In genomic region chr11:44595006-44595405, GRCh38 we compare ENCODE assay signal across 15 cellular contexts. TPM values are rescaled to one million over a fixed set of nuclear protein-coding genes. Genes with fewer than 3 reads are reported as not detected.
DNase-seq lines count a peak whose midpoint lies in the region; ATAC-seq and TF ChIP-seq lines count a peak whose summit lies in the region.
"Had no signal": no experiment of that assay in that cellular context is flagged by ENCODE, and none has a peak within 500 bp of the region (broad histone marks: within the 10 kb centered on the region; RNA-seq: fewer than 3 reads in every experiment).

No MANE protein-coding gene starts in this region.

- no peak overlapping the region for H2BK12ac ChIP-seq in mesenchymal stem cell (ENCODE audit: low read length in 2 of 2)

- no peak overlapping the region for H2BK120ac ChIP-seq in mesenchymal stem cell (ENCODE audit: low read depth, low read length)

- no peak overlapping the region for H4K91ac ChIP-seq in mesenchymal stem cell (ENCODE audit: low read length)

- H3K23ac ChIP-seq in mesenchymal stem cell (ENCODE audit: low read length in 2 of 2) = no peak overlapping the region

- no peak overlapping the region for H4K8ac ChIP-seq in mesenchymal stem cell (ENCODE audit: low read length)

- no peak overlapping the region for H2BK15ac ChIP-seq in mesenchymal stem cell (ENCODE audit: low read depth, poor library complexity, severe bottlenecking)

- TF ChIP-seq POLR2A in heart left ventricle (IDR thresholded peaks at IDR 0.05) (no peak), spleen (IDR thresholded peaks at IDR 0.05) (no peak)

- H3K4me2 ChIP-seq in mesenchymal stem cell (ENCODE audit: low read length, poor library complexity, severe bottlenecking) = no peak overlapping the region

- peaks cover 23% of the 10 kb centered on the region for H3K36me3 Mint-ChIP-seq in activated CD8-positive, alpha-beta T cell treated with anti-CD3 and anti-CD28 coated beads, Interleukin-2, amount 10 ng/mL, durations not matched to agents 7 days and 5 days (ENCODE audit: low read depth)

- no peak for DNase-seq in left ventricle myocardium inferior
- DNase-seq in heart left ventricle = no peak
- DNase-seq in activated CD8-positive, alpha-beta T cell treated with anti-CD3 and anti-CD28 coated beads, Interleukin-2, amount 10 ng/mL, durations not matched to agents 7 days and 5 days = no peak
- no peak for DNase-seq in mesenchymal stem cell
- no peak for DNase-seq in cerebellum (ENCODE audit: low spot score)
- no peak for DNase-seq in spleen
- no peak for DNase-seq in midbrain (lab: John Stamatoyannopoulos, UW)
- DNase-seq: activated CD8-positive, alpha-beta memory T cell treated with anti-CD3 and anti-CD28 coated beads, Interleukin-2, amount 50 U/mL, for 48 hours; aorta; DMS79 treated with DMSO at 0.1 percent for 48 hours; NCI-H226; sigmoid colon; stomach had no signal

- CTCF ChIA-PET in activated CD8-positive, alpha-beta T cell treated with anti-CD3 and anti-CD28 coated beads, Interleukin-2, amount 10 ng/mL, durations not matched to agents 7 days and 5 days (lab: Charles Lee) = interaction anchor here (1.3 to 1.9 kb wide), 3 partner anchors 22 to 38 kb away, joined by 3 to 9 read pairs (median 6); no protein-coding TSS in a partner anchor

- H3K9me3 ChIP-seq in left ventricle myocardium inferior (replicated peaks) (no peaks in the 10 kb centered on the region), heart left ventricle (no peaks in the 10 kb centered on the region), mesenchymal stem cell (ENCODE audit: control insufficient read depth, low read length) (no peaks in the 10 kb centered on the region), spleen (no peaks in the 10 kb centered on the region)
- H3K9me3 ChIP-seq: neutrophil, sigmoid colon, stomach had no signal

- H3K4me3 Mint-ChIP-seq in activated CD8-positive, alpha-beta T cell treated with anti-CD3 and anti-CD28 coated beads, Interleukin-2, amount 10 ng/mL, durations not matched to agents 7 days and 5 days = no peak overlapping the region

- no peak overlapping the region for H3K18ac ChIP-seq in mesenchymal stem cell (ENCODE audit: low read depth in 1 of 2, low read length in 2 of 2)

- no peak overlapping the region for H2AFZ ChIP-seq in mesenchymal stem cell (ENCODE audit: low read depth, low read length)

- H3K9ac ChIP-seq in mesenchymal stem cell (ENCODE audit: low read length) = no peak overlapping the region

- TF ChIP-seq CTCF in left ventricle myocardium inferior (IDR thresholded peaks at IDR 0.05; ENCODE audit: borderline replicate concordance) (no peak), heart left ventricle (IDR thresholded peaks at IDR 0.05) (no peak), spleen (IDR thresholded peaks at IDR 0.05 in 8 of 11, conservative IDR thresholded peaks at IDR 0.05 in 3 of 11) (no peak)

- H3K4me1 ChIP-seq in left ventricle myocardium inferior (peaks cover 76% of the 10 kb centered on the region), heart left ventricle (peaks cover 0 to 58% (median 39%) of the 10 kb centered on the region in 12 donors), mesenchymal stem cell (ENCODE audit: control insufficient read depth, insufficient read depth, low read depth, low read length) (peaks cover 47% of the 10 kb centered on the region), spleen (peaks cover 12 to 92% (median 74%) of the 10 kb centered on the region in 6 donors)

- H2BK5ac ChIP-seq in mesenchymal stem cell (ENCODE audit: low read depth, low read length, poor library complexity, severe bottlenecking) = no peak overlapping the region

- H3K27ac ChIP-seq in left ventricle myocardium inferior (replicated peaks) (peak overlapping the region; percentile 33), heart left ventricle (peak overlapping the region in 1 of 12 donors; percentile 17), mesenchymal stem cell (ENCODE audit: low read length, poor library complexity, severe bottlenecking) (no peak overlapping the region), spleen (peak overlapping the region in 4 of 8 donors; percentile 72 to 89 (median 83))
- H3K27ac ChIP-seq: neutrophil had no signal

- H2AK5ac ChIP-seq in mesenchymal stem cell (ENCODE audit: low read length, severe bottlenecking) = peak overlapping the region; percentile 31

- H3K36me3 ChIP-seq in left ventricle myocardium inferior = no peaks in the 10 kb centered on the region
- H3K36me3 ChIP-seq in heart left ventricle = no peaks in the 10 kb centered on the region
- peaks cover 0 to 62% of the 10 kb centered on the region in 2 experiments for H3K36me3 ChIP-seq in mesenchymal stem cell (ENCODE audit: control insufficient read depth in 1 of 2, insufficient read depth in 2 of 2, low read depth in 1 of 2, low read length in 2 of 2)
- H3K36me3 ChIP-seq in spleen = peaks cover 0 to 60% (median 0%) of the 10 kb centered on the region in 6 donors
- H3K36me3 ChIP-seq: sigmoid colon had no signal

- H3K4ac ChIP-seq in mesenchymal stem cell (ENCODE audit: low read depth in 1 of 2, low read length in 2 of 2) = no peak overlapping the region

- H3K27me3 Mint-ChIP-seq in activated CD8-positive, alpha-beta T cell treated with anti-CD3 and anti-CD28 coated beads, Interleukin-2, amount 10 ng/mL, durations not matched to agents 7 days and 5 days (ENCODE audit: low read depth) = no peaks in the 10 kb centered on the region

- H3K27ac Mint-ChIP-seq in activated CD8-positive, alpha-beta T cell treated with anti-CD3 and anti-CD28 coated beads, Interleukin-2, amount 10 ng/mL, durations not matched to agents 7 days and 5 days = peak overlapping the region; percentile 47

- peaks cover 47% of the 10 kb centered on the region for H3K79me1 ChIP-seq in mesenchymal stem cell (replicated peaks; ENCODE audit: low read length, poor library complexity, severe bottlenecking)

- no peak overlapping the region for H3K4me3 ChIP-seq in left ventricle myocardium inferior
- no peak overlapping the region for H3K4me3 ChIP-seq in heart left ventricle
- H3K4me3 ChIP-seq in mesenchymal stem cell (ENCODE audit: insufficient read depth in 1 of 2, low read depth in 1 of 2, low read length in 2 of 2) = no peak overlapping the region
- no peak overlapping the region for H3K4me3 ChIP-seq in spleen
- H3K4me3 ChIP-seq: sigmoid colon, stomach had no signal

- peaks cover 76% of the 10 kb centered on the region for H3K4me1 Mint-ChIP-seq in activated CD8-positive, alpha-beta T cell treated with anti-CD3 and anti-CD28 coated beads, Interleukin-2, amount 10 ng/mL, durations not matched to agents 7 days and 5 days (ENCODE audit: low read depth)

- H3K27me3 ChIP-seq in left ventricle myocardium inferior (ENCODE audit: low read depth) (no peaks in the 10 kb centered on the region), heart left ventricle (no peaks in the 10 kb centered on the region), mesenchymal stem cell (ENCODE audit: control insufficient read depth in 1 of 2, insufficient read depth in 1 of 2, low read length in 2 of 2) (no peaks in the 10 kb centered on the region), spleen (replicated peaks in 1 of 7) (no peaks in the 10 kb centered on the region)
- H3K27me3 ChIP-seq: neutrophil, sigmoid colon, stomach had no signal

- H3K14ac ChIP-seq in mesenchymal stem cell (ENCODE audit: low read length in 2 of 2) = no peak overlapping the region

- H3K9me3 Mint-ChIP-seq in activated CD8-positive, alpha-beta T cell treated with anti-CD3 and anti-CD28 coated beads, Interleukin-2, amount 10 ng/mL, durations not matched to agents 7 days and 5 days (ENCODE audit: insufficient read depth) = no peaks in the 10 kb centered on the region

- POLR2A ChIA-PET in activated CD8-positive, alpha-beta T cell treated with anti-CD3 and anti-CD28 coated beads, Interleukin-2, amount 10 ng/mL, durations not matched to agents 7 days and 5 days (lab: Charles Lee) = interaction anchor here (2.8 kb wide), 1 partner anchor 29 kb away, joined by 15 read pairs; the partner anchor contains the start of gene CD82

- 72 to 100% (median 74%) methylated on average over 1 to 6 of the region's 6 CpGs for WGBS in heart left ventricle, 4 donors
- WGBS in mesenchymal stem cell = 80% methylated on average over 6 of the region's 6 CpGs
- WGBS in spleen, 5 donors = 70 to 82% (median 78%) methylated on average over 6 of the region's 6 CpGs

- intact Hi-C loops in left ventricle myocardium inferior (cut with micrococcal nuclease) (no loop called here), heart left ventricle (cut with DNase I) (no loop called here), spleen (cut with DNase I; ENCODE audit: low total_unique reads) (no loop called here)

- ATAC-seq in heart left ventricle (no peak), GM18520 (IDR thresholded peaks at IDR 0.05; ENCODE audit: unreplicated experiment) (no peak)
- no peak for ATAC-seq in activated CD8-positive, alpha-beta T cell treated with anti-CD3 and anti-CD28 coated beads, Interleukin-2, amount 10 ng/mL, durations not matched to agents 7 days and 5 days

RNA-seq across cellular contexts. Expression of gene CD82, which starts 29.5 kb away (rescaled TPM):
- 49.6 TPM for total RNA-seq in left ventricle myocardium inferior
- total RNA-seq in heart left ventricle = 10 to 100 TPM; 20.1 to 76.2 (median 37.3) TPM
- polyA plus RNA-seq in heart left ventricle = 10 to 100 TPM; 25.2 to 48.6 TPM
- total RNA-seq in activated CD8-positive, alpha-beta T cell treated with anti-CD3 and anti-CD28 coated beads, Interleukin-2, amount 10 ng/mL, durations not matched to agents 7 days and 5 days = 10 to 100 TPM; 68.2 to 72.9 TPM
- 196 TPM for polyA plus RNA-seq in mesenchymal stem cell (2013, experiment 1 of 2)
- polyA plus RNA-seq in mesenchymal stem cell (2013, experiment 2 of 2) = 194 TPM
- 6.4 TPM for total RNA-seq in cerebellum
- total RNA-seq in spleen = 100 to 1,000 TPM in 4 of 7 donors, 10 to 100 TPM in 3; 65.3 to 174 (median 125) TPM
- 100 to 1,000 TPM in 1 of 3 donors, 10 to 100 TPM in 2; 27.8 to 111 (median 35.3) TPM for polyA plus RNA-seq in spleen
